29 cellular contexts compared by ENCODE assay signal in genomic region chr7:107900496-107900895, GRCh38.
"Had no signal": no experiment of that assay in that cellular context is flagged by ENCODE, and none has a peak within 500 bp of the region (broad histone marks: within the 10 kb centered on the region; RNA-seq: fewer than 3 reads in every experiment).

No MANE protein-coding gene starts in this region.

- H3K9me3 ChIP-seq: ascending aorta, heart left ventricle, spleen, testis had no signal

- H3K9me3 Mint-ChIP-seq: activated CD4-positive, alpha-beta memory T cell treated with anti-CD3 and anti-CD28 coated beads for 36 hours; activated naive CD8-positive, alpha-beta T cell treated with anti-CD3 and anti-CD28 coated beads for 36 hours; activated T-helper 2 cell treated with anti-CD3 and anti-CD28 coated beads, Interferon-gamma antibody, Interleukin-2, Interleukin-4, amounts not matched to agents 10 μg/mL and 5 μg/mL and 100 μg/mL, durations not matched to agents 14 hours and 24 hours and 36 hours; brain; immature natural killer cell; nephron; T-helper 1 cell treated with Interleukin-12 subunit alpha and Interleukin-12 subunit beta and Interleukin-4 antibody, amounts not matched to agents 30 μg/mL and 1 μg/mL, for 36 hours had no signal

- H3K4me1 Mint-ChIP-seq: nephron had no signal

- ATAC-seq: esophagus mucosa, heart left ventricle, left colon, right cardiac atrium had no signal

- H3K27me3 ChIP-seq: ascending aorta, cardiac muscle cell, heart left ventricle, spleen, testis had no signal

- H3K27ac Mint-ChIP-seq: activated CD4-positive, alpha-beta memory T cell treated with anti-CD3 and anti-CD28 coated beads for 36 hours; activated T-helper 2 cell treated with anti-CD3 and anti-CD28 coated beads, Interferon-gamma antibody, Interleukin-2, Interleukin-4, amounts not matched to agents 10 μg/mL and 5 μg/mL and 100 μg/mL, durations not matched to agents 14 hours and 24 hours and 36 hours; brain; nephron; T-helper 1 cell treated with Interleukin-12 subunit alpha and Interleukin-12 subunit beta and Interleukin-4 antibody, amounts not matched to agents 30 μg/mL and 1 μg/mL, for 36 hours had no signal

- DNase-seq: activated CD4-positive, alpha-beta memory T cell treated with anti-CD3 and anti-CD28 coated beads for 36 hours; activated CD4-positive, alpha-beta T cell treated with anti-CD3 and anti-CD28 coated beads for 48 hours; activated CD8-positive, alpha-beta memory T cell treated with anti-CD3 and anti-CD28 coated beads, Interleukin-2, amount 50 U/mL, for 4 hours; activated naive CD8-positive, alpha-beta T cell treated with anti-CD3 and anti-CD28 coated beads for 36 hours; activated T-cell treated with anti-CD3 and anti-CD28 coated beads, Interleukin-2, amount 50 U/mL, for 1 hour; cortex of kidney; foreskin fibroblast; heart left ventricle; hypothalamus; immature natural killer cell; kidney; left colon; mammary epithelial cell; midbrain; posterior cingulate gyrus; right cardiac atrium; spleen; stimulated activated naive CD4-positive, alpha-beta T cell treated with Interleukin-2 at 50 U/mL for 16 hours; T-helper 9 cell; testis; trophoblast cell had no signal

- H3K27me3 Mint-ChIP-seq: activated CD4-positive, alpha-beta memory T cell treated with anti-CD3 and anti-CD28 coated beads for 36 hours; activated naive CD8-positive, alpha-beta T cell treated with anti-CD3 and anti-CD28 coated beads for 36 hours; brain had no signal

- H3K4me3 ChIP-seq: ascending aorta, cardiac muscle cell, heart left ventricle, spleen, testis had no signal

- H3K4me1 ChIP-seq: testis had no signal

- H3K4me3 Mint-ChIP-seq: activated CD4-positive, alpha-beta memory T cell treated with anti-CD3 and anti-CD28 coated beads for 36 hours; activated naive CD8-positive, alpha-beta T cell treated with anti-CD3 and anti-CD28 coated beads for 36 hours; brain; immature natural killer cell; nephron; T-helper 1 cell treated with Interleukin-12 subunit alpha and Interleukin-12 subunit beta and Interleukin-4 antibody, amounts not matched to agents 30 μg/mL and 1 μg/mL, for 36 hours had no signal

- H3K27ac ChIP-seq: ascending aorta, cardiac muscle cell, heart left ventricle, spleen, testis, VCaP had no signal
